In genomic region chr12:105581420-105581819, GRCh38 we compare ENCODE assay signal across 29 cellular contexts.
"Had no signal": no experiment of that assay in that cellular context is flagged by ENCODE, and none has a peak within 500 bp of the region (broad histone marks: within the 10 kb centered on the region; RNA-seq: fewer than 3 reads in every experiment).

No MANE protein-coding gene starts in this region.

- H3K4me3 ChIP-seq: cardiac muscle cell, colonic mucosa, gastroesophageal sphincter, pancreas, prostate gland, skin epidermis, thoracic aorta had no signal

- H3K9me3 ChIP-seq: colonic mucosa, gastroesophageal sphincter, pancreas, prostate gland, thoracic aorta had no signal

- H3K27me3 ChIP-seq: cardiac muscle cell, colonic mucosa, gastroesophageal sphincter, pancreas had no signal

- H3K4me1 ChIP-seq: colonic mucosa, gastroesophageal sphincter, pancreas, prostate gland had no signal

- H3K4me3 Mint-ChIP-seq: activated naive CD8-positive, alpha-beta T cell; effector memory CD8-positive, alpha-beta T cell; immature natural killer cell; naive B cell; nephron progenitor cell had no signal

- ATAC-seq: effector memory CD8-positive, alpha-beta T cell; pancreas; sciatic nerve; stimulated activated naive CD8-positive, alpha-beta T cell treated with anti-CD3 and anti-CD28 coated beads, Interleukin-15, Interleukin-2, amounts not matched to agents 100 U/mL and 50 U/mL, for 24 hours had no signal

- H3K36me3 Mint-ChIP-seq: activated naive CD8-positive, alpha-beta T cell; immature natural killer cell; naive B cell had no signal

- H3K27ac ChIP-seq: cardiac muscle cell, colonic mucosa, gastroesophageal sphincter, pancreas, prostate gland, thoracic aorta had no signal

- H3K27ac Mint-ChIP-seq: activated naive CD8-positive, alpha-beta T cell; effector memory CD8-positive, alpha-beta T cell; naive B cell had no signal

- H3K36me3 ChIP-seq: cardiac muscle cell, colonic mucosa, gastroesophageal sphincter, pancreas, prostate gland, thoracic aorta had no signal

- H3K4me1 Mint-ChIP-seq: immature natural killer cell, naive B cell had no signal

- H3K9me3 Mint-ChIP-seq: effector memory CD8-positive, alpha-beta T cell had no signal

- DNase-seq: activated CD4-positive, alpha-beta T cell treated with anti-CD3 and anti-CD28 coated beads for 4 hours; activated CD4-positive, alpha-beta T cell treated with anti-CD3 and anti-CD28 coated beads, Interleukin-2, amount 50 U/mL, for 4 hours; activated effector memory CD4-positive, alpha-beta T cell treated with Interleukin-2 at 50 U/mL for 16 hours; activated naive CD4-positive, alpha-beta T cell treated with Interleukin-2 at 50 U/mL for 16 hours; activated T-cell treated with anti-CD3 and anti-CD28 coated beads for 4 hours; anterior cingulate cortex; cerebellar nuclear complex; effector memory CD8-positive, alpha-beta T cell; head of caudate nucleus; hippocampal formation; immature natural killer cell; kidney glomerular epithelial cell; naive B cell; nucleus accumbens; pancreas; retina; stimulated activated CD4-positive, alpha-beta T cell treated with anti-CD3 and anti-CD28 coated beads, Interleukin-12 subunit alpha, Interleukin-12 subunit beta, amount 100 ng/mL, for 4 hours; stimulated activated CD4-positive, alpha-beta T cell treated with anti-CD3 and anti-CD28 coated beads, Interleukin-4, amount 100 ng/mL, for 1 hour; stimulated activated naive CD8-positive, alpha-beta T cell treated with anti-CD3 and anti-CD28 coated beads, Interleukin-15, Interleukin-2, amounts not matched to agents 100 U/mL and 50 U/mL, for 24 hours; trophoblast cell had no signal
